16 cellular contexts compared by ENCODE assay signal in genomic region chr12:93449277-93449676, GRCh38. TPM values are rescaled to one million over a fixed set of nuclear protein-coding genes. Genes with fewer than 3 reads are reported as not detected.
DNase-seq lines count a peak whose midpoint lies in the region; ATAC-seq and TF ChIP-seq lines count a peak whose summit lies in the region.
"Had no signal": no experiment of that assay in that cellular context is flagged by ENCODE, and none has a peak within 500 bp of the region (broad histone marks: within the 10 kb centered on the region; RNA-seq: fewer than 3 reads in every experiment).

No MANE protein-coding gene starts in this region.

- intact Hi-C loops in psoas muscle (cut with DNase I) = no loop called here

- H3K36me3 Mint-ChIP-seq in activated naive CD8-positive, alpha-beta T cell = no peaks in the 10 kb centered on the region
- no peaks in the 10 kb centered on the region for H3K36me3 Mint-ChIP-seq in activated naive CD8-positive, alpha-beta T cell treated with anti-CD3 and anti-CD28 coated beads for 36 hours

- H3K27me3 Mint-ChIP-seq in activated naive CD8-positive, alpha-beta T cell = no peaks in the 10 kb centered on the region
- no peaks in the 10 kb centered on the region for H3K27me3 Mint-ChIP-seq in activated naive CD8-positive, alpha-beta T cell treated with anti-CD3 and anti-CD28 coated beads for 36 hours
- H3K27me3 Mint-ChIP-seq: activated CD4-positive, alpha-beta memory T cell treated with anti-CD3 and anti-CD28 coated beads, Interleukin-2, amount 10 ng/mL, durations not matched to agents 7 days and 5 days had no signal

- 82 to 88% (median 88%) methylated on average over 1 of the region's 1 CpG for WGBS in psoas muscle, 3 donors

- H3K27me3 ChIP-seq in psoas muscle (ENCODE audit: insufficient read depth in 3 of 3, low read length in 2 of 3) = no peaks in the 10 kb centered on the region
- H3K27me3 ChIP-seq: thyroid gland had no signal

- H3K4me1 Mint-ChIP-seq in activated naive CD8-positive, alpha-beta T cell (ENCODE audit: low read depth) = peaks cover 21% of the 10 kb centered on the region
- peaks cover 17% of the 10 kb centered on the region for H3K4me1 Mint-ChIP-seq in activated naive CD8-positive, alpha-beta T cell treated with anti-CD3 and anti-CD28 coated beads for 36 hours

- no peak overlapping the region for H3K27ac Mint-ChIP-seq in activated naive CD8-positive, alpha-beta T cell
- H3K27ac Mint-ChIP-seq in activated naive CD8-positive, alpha-beta T cell treated with anti-CD3 and anti-CD28 coated beads for 36 hours = no peak overlapping the region
- H3K27ac Mint-ChIP-seq: activated CD4-positive, alpha-beta memory T cell treated with anti-CD3 and anti-CD28 coated beads, Interleukin-2, amount 10 ng/mL, durations not matched to agents 7 days and 5 days had no signal

- no peak overlapping the region for H3K4me3 ChIP-seq in psoas muscle
- H3K4me3 ChIP-seq: K562, prostate gland, thyroid gland had no signal

- peak; percentile 86 for ATAC-seq in HG02588 (IDR thresholded peaks at IDR 0.05; ENCODE audit: unreplicated experiment)
- peak; percentile 88 for ATAC-seq in HG03460 (IDR thresholded peaks at IDR 0.05; ENCODE audit: unreplicated experiment)
- ATAC-seq in GM21515 (IDR thresholded peaks at IDR 0.05; ENCODE audit: unreplicated experiment) = no peak
- no peak for ATAC-seq in psoas muscle

- TF ChIP-seq CTCF in psoas muscle (IDR thresholded peaks at IDR 0.05) = no peak

- no peaks in the 10 kb centered on the region for H3K9me3 ChIP-seq in psoas muscle
- H3K9me3 ChIP-seq: prostate gland, thyroid gland had no signal

- peak overlapping the region; percentile 40 for H3K4me3 Mint-ChIP-seq in activated naive CD8-positive, alpha-beta T cell
- no peak overlapping the region for H3K4me3 Mint-ChIP-seq in activated naive CD8-positive, alpha-beta T cell treated with anti-CD3 and anti-CD28 coated beads for 36 hours
- H3K4me3 Mint-ChIP-seq: activated CD4-positive, alpha-beta memory T cell treated with anti-CD3 and anti-CD28 coated beads, Interleukin-2, amount 10 ng/mL, durations not matched to agents 7 days and 5 days had no signal

- no peaks in the 10 kb centered on the region for H3K9me3 Mint-ChIP-seq in activated naive CD8-positive, alpha-beta T cell (ENCODE audit: low read depth)
- no peaks in the 10 kb centered on the region for H3K9me3 Mint-ChIP-seq in activated naive CD8-positive, alpha-beta T cell treated with anti-CD3 and anti-CD28 coated beads for 36 hours
- H3K9me3 Mint-ChIP-seq: activated CD4-positive, alpha-beta memory T cell treated with anti-CD3 and anti-CD28 coated beads, Interleukin-2, amount 10 ng/mL, durations not matched to agents 7 days and 5 days had no signal

- H3K27ac ChIP-seq in psoas muscle = no peak overlapping the region
- H3K27ac ChIP-seq: thyroid gland had no signal

- H3K4me1 ChIP-seq in psoas muscle = peaks cover 5% of the 10 kb centered on the region
- H3K4me1 ChIP-seq: prostate gland, thyroid gland had no signal

- no peak for DNase-seq in activated naive CD8-positive, alpha-beta T cell treated with anti-CD3 and anti-CD28 coated beads for 36 hours
- DNase-seq in AML-193 (lab: John Stamatoyannopoulos, UW) (no peak), psoas muscle (no peak), NCI-H187 (lab: John Stamatoyannopoulos, UW) (no peak)
- DNase-seq: activated CD4-positive, alpha-beta memory T cell treated with anti-CD3 and anti-CD28 coated beads, Interleukin-2, amount 10 ng/mL, durations not matched to agents 7 days and 5 days; effector memory CD4-positive, alpha-beta T cell; H7; NCI-H345; SIG-M5; thyroid gland had no signal

- no peaks in the 10 kb centered on the region for H3K36me3 ChIP-seq in psoas muscle (ENCODE audit: insufficient read depth in 1 of 2, low read depth in 1 of 2)
- H3K36me3 ChIP-seq: prostate gland, thyroid gland had no signal

RNA-seq across cellular contexts. Expression of gene UBE2N, which starts 7.5 kb away (rescaled TPM):
- 100 to 1,000 TPM; 228 to 235 TPM for total RNA-seq in activated naive CD8-positive, alpha-beta T cell treated with anti-CD3 and anti-CD28 coated beads for 36 hours
- total RNA-seq in psoas muscle = 10 to 100 TPM; 70.6 to 97.6 (median 80.0) TPM
- 100 to 1,000 TPM in 1 of 3 donors, 10 to 100 TPM in 2; 52.8 to 104 (median 91.4) TPM for polyA plus RNA-seq in psoas muscle

RNA-seq across cellular contexts. Expression of gene MRPL42, which starts 18.0 kb away (rescaled TPM):
- 10 to 100 TPM; 92.4 to 93.4 TPM for total RNA-seq in activated naive CD8-positive, alpha-beta T cell treated with anti-CD3 and anti-CD28 coated beads for 36 hours
- total RNA-seq in psoas muscle = 10 to 100 TPM; 22.7 to 37.3 (median 24.1) TPM
- 10 to 100 TPM; 27.5 to 48.3 (median 38.3) TPM for polyA plus RNA-seq in psoas muscle

Comparison
In these comparisons a context has a peak if more than half of its experiments do, and no peak if none do; other contexts are left out.
1. ATAC-seq: peak in HG02588 (single experiment) and HG03460 (single experiment); none in GM21515 (single experiment) and psoas muscle (0 of 4).